Comparison of ENCODE assay signal across 8 cellular contexts in genomic region chr9:87725356-87725899, GRCh38. TPM values are rescaled to one million over a fixed set of nuclear protein-coding genes. Genes with fewer than 3 reads are reported as not detected.
DNase-seq lines count a peak whose midpoint lies in the region; ATAC-seq and TF ChIP-seq lines count a peak whose summit lies in the region.

No MANE protein-coding gene starts in this region.

- H3K9me3 ChIP-seq in AG04450 (ENCODE audit: control insufficient read depth, insufficient read depth, low read length): no peaks in the 10 kb centered on the region; the same call in 1 of the 2 replicates
- no peaks in the 10 kb centered on the region for H3K9me3 ChIP-seq in PC-9 (ENCODE audit: insufficient read depth, low read depth)
- no peaks in the 10 kb centered on the region for H3K9me3 ChIP-seq in endocrine pancreas (ENCODE audit: control insufficient read depth, low read length)
- no peaks in the 10 kb centered on the region for H3K9me3 ChIP-seq in mucosa of descending colon
- H3K9me3 ChIP-seq in vagina: no peaks in the 10 kb centered on the region

- H3K27me3 ChIP-seq in AG04450 (ENCODE audit: control insufficient read depth, insufficient read depth, low read length) (no peaks in the 10 kb centered on the region), PC-9 (ENCODE audit: insufficient read depth, low read depth) (no peaks in the 10 kb centered on the region), endocrine pancreas (ENCODE audit: control insufficient read depth, insufficient read depth, low read length) (no peaks in the 10 kb centered on the region), vagina (no peaks in the 10 kb centered on the region)

- H3K27ac ChIP-seq in AG04450 (ENCODE audit: low read depth, low read length) (peak overlapping the region; percentile 93), PC-9 (peak overlapping the region; percentile 73), vagina (peak overlapping the region; percentile 87)

- CTCF ChIA-PET in AG04450 (lab: Charles Lee) (interaction anchor here (0.6 to 1.8 kb wide), 3 partner anchors 13 to 350 kb away, joined by 3 to 7 read pairs (median 4); no protein-coding TSS in a partner anchor), PC-9 (lab: Charles Lee) (interaction anchor here (0.6 to 1.4 kb wide), 3 partner anchors 11 to 209 kb away, joined by 4 to 6 read pairs (median 5); no protein-coding TSS in a partner anchor)

- peak overlapping the region; percentile 66 for H3K4me2 ChIP-seq in PC-9

- ATAC-seq in mucosa of descending colon (no peak), GM21825 (IDR thresholded peaks at IDR 0.05; ENCODE audit: unreplicated experiment) (no peak)

- no peaks in the 10 kb centered on the region for H4K20me1 ChIP-seq in PC-9 (ENCODE audit: insufficient read depth)

- DNase-seq in AG04450 (ENCODE audit: low read depth, low spot score) (no peak), PC-9 (no peak), mucosa of descending colon (peak in 1 of 3 donors; percentile 18), vagina (ENCODE audit: extremely low spot score in 2 of 2) (no peak), HPDE6-E6E7 (ENCODE audit: extremely low spot score) (no peak), SKM-1 treated with dmso at 0.1 percent for 144 hours (lab: John Stamatoyannopoulos, UW; ENCODE audit: unreplicated experiment) (no peak)

- H3K4me1 ChIP-seq in PC-9 (replicated peaks; ENCODE audit: insufficient read depth) (peaks cover 22% of the 10 kb centered on the region), endocrine pancreas (ENCODE audit: control insufficient read depth, insufficient read depth, low read length) (no peaks in the 10 kb centered on the region), mucosa of descending colon (ENCODE audit: low read depth) (peaks cover 3% of the 10 kb centered on the region), vagina (peaks cover 39% of the 10 kb centered on the region)

- no peak for TF ChIP-seq POLR2A in vagina (IDR thresholded peaks at IDR 0.05)

- H3K36me3 ChIP-seq in PC-9 (ENCODE audit: low read depth) (peaks cover 29% of the 10 kb centered on the region), endocrine pancreas (ENCODE audit: control insufficient read depth, insufficient read depth, low read length) (no peaks in the 10 kb centered on the region), mucosa of descending colon (ENCODE audit: low read depth) (no peaks in the 10 kb centered on the region), vagina (peaks cover 0 to 18% of the 10 kb centered on the region in 2 donors)

- H2AFZ ChIP-seq in PC-9: peak overlapping the region; percentile 78

- no TSS peak for BruUV-seq in PC-9 (replicated peaks; lab: Mats Ljungman, UMichigan)

- H3F3A ChIP-seq in PC-9 (ENCODE audit: insufficient read depth, low read depth): peaks cover 14% of the 10 kb centered on the region

- intact Hi-C loops in PC-9 (cut with micrococcal nuclease; ENCODE audit: unreplicated experiment) (no loop called here), mucosa of descending colon (cut with DNase I, micrococcal nuclease) (no loop called here), vagina (cut with DNase I) (no loop called here)

- TF ChIP-seq CTCF in AG04450 (IDR thresholded peaks at IDR 0.05; ENCODE audit: low read depth, low read length) (no peak), PC-9 (conservative IDR thresholded peaks at IDR 0.05) (no peak), mucosa of descending colon (IDR thresholded peaks at IDR 0.05) (no peak), vagina (IDR thresholded peaks at IDR 0.05) (no peak)

- peak overlapping the region; percentile 30 for H3K9ac ChIP-seq in endocrine pancreas (ENCODE audit: control insufficient read depth, insufficient read depth, low read length)

- H3K79me2 ChIP-seq in PC-9 (ENCODE audit: low read depth): peaks cover 21% of the 10 kb centered on the region

- POLR2A ChIA-PET in AG04450 (lab: Yijun Ruan, JAX): interaction anchor here (0.8 to 2.0 kb wide), 4 partner anchors 11 to 68 kb away, joined by 3 to 9 read pairs (median 6); no protein-coding TSS in a partner anchor
- POLR2A ChIA-PET in PC-9 (lab: Charles Lee; ENCODE audit: unreplicated experiment): interaction anchor here (0.6 to 1.1 kb wide), 5 partner anchors 11 to 178 kb away, joined by 3 to 13 read pairs (median 4); no protein-coding TSS in a partner anchor

- H3K9me2 ChIP-seq in PC-9 (ENCODE audit: insufficient read depth): peaks cover 7% of the 10 kb centered on the region; the same call in 1 of the 2 replicates

- peak overlapping the region; percentile 84 for H3K4me3 ChIP-seq in AG04450 (ENCODE audit: low read depth, low read length)
- H3K4me3 ChIP-seq in PC-9: peak overlapping the region; percentile 59; the same call in 1 of the 2 replicates
- peak overlapping the region; percentile 16 for H3K4me3 ChIP-seq in endocrine pancreas (ENCODE audit: control insufficient read depth, insufficient read depth, low read length)
- H3K4me3 ChIP-seq in mucosa of descending colon: peak overlapping the region; percentile 54
- peak overlapping the region; percentile 72 to 85 for H3K4me3 ChIP-seq in vagina

RNA-seq across cellular contexts. Expression of gene CTSL, which starts 0.5 kb away (rescaled TPM):
- 180 and 224 TPM in 2 replicates for polyA plus RNA-seq in AG04450 (2011; rRNA removed)
- 51.4 and 54.4 TPM in 2 replicates for polyA minus RNA-seq in AG04450 (2011; rRNA and poly(A)+ RNA removed)
- total RNA-seq in PC-9 (2021) (82.6 and 105 TPM in 2 replicates), mucosa of descending colon (100 to 1,000 TPM in 1 of 3 donors, 10 to 100 TPM in 2; 60.1 to 139 (median 62.3) TPM), vagina (68.0 TPM)

Comparison
In these comparisons a context has a peak if more than half of its experiments do, and no peak if none do; other contexts are left out.
1. H3K4me3 ChIP-seq: peak in every context shown above with its lines; median percentile 84 in AG04450; 78 in vagina; 59 in PC-9; 54 in mucosa of descending colon; 16 in endocrine pancreas.